Comparison of ENCODE assay signal across 7 cellular contexts in the genomic region with DNA sequence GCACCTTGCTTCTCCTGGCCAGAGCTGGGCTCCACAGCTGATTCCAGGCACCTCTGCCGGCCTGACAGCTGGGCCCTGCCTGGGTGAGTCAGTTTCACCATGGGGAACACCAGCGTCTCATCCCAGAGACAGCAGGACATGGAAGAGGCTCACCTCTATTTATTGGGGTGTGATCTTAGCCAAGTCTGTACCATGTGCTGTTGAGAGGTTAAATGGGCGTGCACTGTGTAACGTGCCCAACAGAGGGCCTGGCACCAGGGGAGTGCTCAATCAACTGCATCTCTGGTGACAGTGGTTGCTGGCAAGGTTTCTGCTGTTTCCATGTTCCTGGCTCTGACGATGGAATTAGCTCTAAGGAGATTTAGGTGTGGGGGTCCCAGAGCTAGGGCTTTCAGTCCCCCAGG. TPM values are rescaled to one million over a fixed set of nuclear protein-coding genes. Genes with fewer than 3 reads are reported as not detected.
DNase-seq lines count a peak whose midpoint lies in the region; ATAC-seq and TF ChIP-seq lines count a peak whose summit lies in the region.

No MANE protein-coding gene starts in this region.

- peaks cover 6% of the 10 kb centered on the region for H3K23me2 ChIP-seq in H9 (ENCODE audit: insufficient read length, low read depth, low read length, poor library complexity, severe bottlenecking)

- no peak overlapping the region for H3K14ac ChIP-seq in H9 (ENCODE audit: insufficient read depth, low read length)

- H3K9me3 ChIP-seq in H9 (ENCODE audit: control insufficient read depth, low read depth, low read length): no peaks in the 10 kb centered on the region
- no peaks in the 10 kb centered on the region for H3K9me3 ChIP-seq in Loucy (ENCODE audit: insufficient read depth, low read depth, low read length)
- H3K9me3 ChIP-seq in stomach: no peaks in the 10 kb centered on the region

- H2BK20ac ChIP-seq in H9 (ENCODE audit: low read depth, low read length, poor library complexity, severe bottlenecking): no peak overlapping the region

- H2AFZ ChIP-seq in H9 (ENCODE audit: low read length): no peak overlapping the region
- H2AFZ ChIP-seq in Loucy (ENCODE audit: low read length): peak overlapping the region; percentile 94

- no peak overlapping the region for H4K5ac ChIP-seq in H9 (ENCODE audit: insufficient read length, low read depth, low read length)
- H4K5ac ChIP-seq in mesendoderm (ENCODE audit: low read length): no peak overlapping the region

- H4K20me1 ChIP-seq in H9 (ENCODE audit: control insufficient read depth, insufficient read depth, insufficient read length): no peaks in the 10 kb centered on the region
- no peaks in the 10 kb centered on the region for H4K20me1 ChIP-seq in Loucy (ENCODE audit: insufficient read depth, low read length, poor library complexity, severe bottlenecking)

- no peak overlapping the region for H2BK120ac ChIP-seq in H9 (ENCODE audit: low read depth, low read length, poor library complexity, severe bottlenecking)
- no peak overlapping the region for H2BK120ac ChIP-seq in mesendoderm (ENCODE audit: low read depth, low read length)

- H3K4me3 Mint-ChIP-seq in H9: peak overlapping the region; percentile 85 to 89
- H3K4me3 Mint-ChIP-seq in T-helper 1 cell treated with Interleukin-12 subunit alpha and Interleukin-12 subunit beta and Interleukin-4 antibody, amounts not matched to agents 30 μg/mL and 1 μg/mL, for 36 hours: peak overlapping the region; percentile 87
- peak overlapping the region; percentile 89 for H3K4me3 Mint-ChIP-seq in central memory CD8-positive, alpha-beta T cell

- no peak for DNase-seq in H9
- DNase-seq in central memory CD8-positive, alpha-beta T cell (ENCODE audit: low spot score in 2 of 2): peak in 1 of 2 donors; percentile 44
- DNase-seq in mesendoderm: peak; percentile 45
- DNase-seq in stomach: peak; percentile 65

- no peaks in the 10 kb centered on the region; a peak in 1 of 7 replicates for H3K36me3 Mint-ChIP-seq in H9 (ENCODE audit: insufficient read depth in 1 of 3, low read depth in 3 of 3)
- peaks cover 1% of the 10 kb centered on the region for H3K36me3 Mint-ChIP-seq in T-helper 1 cell treated with Interleukin-12 subunit alpha and Interleukin-12 subunit beta and Interleukin-4 antibody, amounts not matched to agents 30 μg/mL and 1 μg/mL, for 36 hours (ENCODE audit: low read depth)
- peaks cover 20% of the 10 kb centered on the region for H3K36me3 Mint-ChIP-seq in central memory CD8-positive, alpha-beta T cell (ENCODE audit: insufficient read depth)

- H3K79me2 ChIP-seq in H9 (ENCODE audit: insufficient read depth, low read length): no peaks in the 10 kb centered on the region
- H3K79me2 ChIP-seq in Loucy (ENCODE audit: insufficient read depth, low read length): no peaks in the 10 kb centered on the region
- no peaks in the 10 kb centered on the region for H3K79me2 ChIP-seq in mesendoderm (ENCODE audit: control insufficient read depth, insufficient read depth, low read length)

- H3K9ac ChIP-seq in H9 (ENCODE audit: extremely low read depth, insufficient read length, low read length) (no peak overlapping the region), Loucy (ENCODE audit: low read depth, low read length, poor library complexity, severe bottlenecking) (peak overlapping the region; percentile 88), mesendoderm (ENCODE audit: low read length) (no peak overlapping the region)

- TF ChIP-seq EP300 in stomach (IDR thresholded peaks at IDR 0.05): no peak

- no peaks in the 10 kb centered on the region; the same call in 1 of the 2 replicates for H3F3A ChIP-seq in Loucy (ENCODE audit: low read depth)

- H2AK5ac ChIP-seq in H9 (ENCODE audit: insufficient read length, low read length): no peak overlapping the region
- H2AK5ac ChIP-seq in mesendoderm (ENCODE audit: low read length): no peak overlapping the region

- no peak overlapping the region for H2BK12ac ChIP-seq in H9 (ENCODE audit: insufficient read length, low read depth, low read length)

- H3K4me2 ChIP-seq in H9 (ENCODE audit: insufficient read depth, insufficient read length, low read length) (peak overlapping the region; percentile 83), Loucy (ENCODE audit: low read depth, low read length, poor library complexity, severe bottlenecking) (peak overlapping the region; percentile 99), mesendoderm (ENCODE audit: low read length) (peak overlapping the region; percentile 27)

- H3K27ac ChIP-seq in H9 (ENCODE audit: insufficient read length, low read depth, low read length) (no peak overlapping the region), mesendoderm (ENCODE audit: low read depth, low read length) (no peak overlapping the region), stomach (peak overlapping the region; percentile 86 to 94 (median 93))

- no peak overlapping the region for H3K27ac Mint-ChIP-seq in H9
- H3K27ac Mint-ChIP-seq in T-helper 1 cell treated with Interleukin-12 subunit alpha and Interleukin-12 subunit beta and Interleukin-4 antibody, amounts not matched to agents 30 μg/mL and 1 μg/mL, for 36 hours: peak overlapping the region; percentile 90
- H3K27ac Mint-ChIP-seq in central memory CD8-positive, alpha-beta T cell (ENCODE audit: low read depth): peak overlapping the region; percentile 94

- no peaks in the 10 kb centered on the region for H3K9me2 ChIP-seq in Loucy (replicated peaks; ENCODE audit: low read depth, low read length)

- H3K18ac ChIP-seq in H9 (ENCODE audit: insufficient read length, low read depth, low read length): no peak overlapping the region
- no peak overlapping the region for H3K18ac ChIP-seq in mesendoderm (ENCODE audit: low read length)

- no peaks in the 10 kb centered on the region for H3K36me3 ChIP-seq in Loucy (ENCODE audit: insufficient read depth, low read length)
- H3K36me3 ChIP-seq in mesendoderm (ENCODE audit: control insufficient read depth, insufficient read depth, low read length): no peaks in the 10 kb centered on the region
- peaks cover 0 to 25% (median 14%) of the 10 kb centered on the region in 4 donors for H3K36me3 ChIP-seq in stomach

- H4K8ac ChIP-seq in H9 (replicated peaks; ENCODE audit: insufficient read length, low read depth, low read length) (no peak overlapping the region), mesendoderm (ENCODE audit: low read depth, low read length) (no peak overlapping the region)

- H2BK15ac ChIP-seq in H9 (ENCODE audit: low read depth, low read length): no peak overlapping the region
- H2BK15ac ChIP-seq in mesendoderm (replicated peaks; ENCODE audit: low read depth): no peak overlapping the region

- H3K27me3 Mint-ChIP-seq in H9 (ENCODE audit: low read depth): peaks cover 5% of the 10 kb centered on the region
- H3K27me3 Mint-ChIP-seq in T-helper 1 cell treated with Interleukin-12 subunit alpha and Interleukin-12 subunit beta and Interleukin-4 antibody, amounts not matched to agents 30 μg/mL and 1 μg/mL, for 36 hours (ENCODE audit: low read depth): no peaks in the 10 kb centered on the region
- H3K27me3 Mint-ChIP-seq in central memory CD8-positive, alpha-beta T cell: no peaks in the 10 kb centered on the region

- no CpG with 5 or more reads among the region's 5 CpGs for WGBS in H9 (ENCODE audit: extremely low coverage, insufficient read length, low lambda C conversion rate)
- WGBS in mesendoderm (ENCODE audit: extremely low coverage, insufficient coverage, low lambda C conversion rate): no CpG with 5 or more reads among the region's 5 CpGs
- 12 to 34% (median 18%) methylated on average over 5 of the region's 5 CpGs for WGBS in stomach, 5 donors

- 0 out of 2 replicates have a peak, but pooled peaks cover 5% of the 10 kb centered on the region for H3K4me1 ChIP-seq in H9 (ENCODE audit: insufficient read depth, low read length)
- peaks cover 9% of the 10 kb centered on the region for H3K4me1 ChIP-seq in Loucy (ENCODE audit: insufficient read depth, low read length, poor library complexity, severe bottlenecking)
- H3K4me1 ChIP-seq in mesendoderm (ENCODE audit: control insufficient read depth, low read depth, low read length): no peaks in the 10 kb centered on the region
- peaks cover 17 to 27% (median 24%) of the 10 kb centered on the region in 4 donors for H3K4me1 ChIP-seq in stomach

- no peak overlapping the region for H3K56ac ChIP-seq in H9 (ENCODE audit: insufficient read length, low read depth, low read length)
- no peak overlapping the region for H3K56ac ChIP-seq in mesendoderm (ENCODE audit: low read length)

- no peak for TF ChIP-seq POLR2A in stomach (IDR thresholded peaks at IDR 0.05)

- H4K91ac ChIP-seq in H9 (ENCODE audit: insufficient read length, low read depth, low read length): no peak overlapping the region

- H3K4me3 ChIP-seq in Loucy (ENCODE audit: low read length, poor library complexity, severe bottlenecking) (peak overlapping the region; percentile 84), mesendoderm (ENCODE audit: low read length) (no peak overlapping the region), stomach (peak overlapping the region; percentile 56 to 66 (median 60))

- no peak overlapping the region for H3K23ac ChIP-seq in H9 (ENCODE audit: insufficient read length, low read depth, low read length)
- H3K23ac ChIP-seq in mesendoderm (ENCODE audit: low read length): no peak overlapping the region

- H3K27me3 ChIP-seq in H9 (ENCODE audit: insufficient read depth, low read length): no peaks in the 10 kb centered on the region
- no peaks in the 10 kb centered on the region for H3K27me3 ChIP-seq in Loucy (ENCODE audit: insufficient read depth, low read length, poor library complexity, severe bottlenecking)
- H3K27me3 ChIP-seq in mesendoderm (ENCODE audit: insufficient read depth, low read length, poor library complexity): no peaks in the 10 kb centered on the region
- no peaks in the 10 kb centered on the region for H3K27me3 ChIP-seq in stomach

- H3K79me1 ChIP-seq in H9 (ENCODE audit: insufficient read depth, low read depth, low read length, poor library complexity, severe bottlenecking) (no peaks in the 10 kb centered on the region), mesendoderm (ENCODE audit: low read length) (no peaks in the 10 kb centered on the region)

- H2BK5ac ChIP-seq in H9 (ENCODE audit: insufficient read length, low read length): no peak overlapping the region
- H2BK5ac ChIP-seq in mesendoderm (ENCODE audit: low read length): no peak overlapping the region

- H3K4me1 Mint-ChIP-seq in H9: peaks cover 6 to 14% of the 10 kb centered on the region in 2 experiments
- peaks cover 29% of the 10 kb centered on the region for H3K4me1 Mint-ChIP-seq in T-helper 1 cell treated with Interleukin-12 subunit alpha and Interleukin-12 subunit beta and Interleukin-4 antibody, amounts not matched to agents 30 μg/mL and 1 μg/mL, for 36 hours (ENCODE audit: low read depth)
- H3K4me1 Mint-ChIP-seq in central memory CD8-positive, alpha-beta T cell: peaks cover 22% of the 10 kb centered on the region

- no peaks in the 10 kb centered on the region; a peak in 2 of 5 replicates for H3K9me3 Mint-ChIP-seq in H9
- H3K9me3 Mint-ChIP-seq in T-helper 1 cell treated with Interleukin-12 subunit alpha and Interleukin-12 subunit beta and Interleukin-4 antibody, amounts not matched to agents 30 μg/mL and 1 μg/mL, for 36 hours: no peaks in the 10 kb centered on the region
- no peaks in the 10 kb centered on the region for H3K9me3 Mint-ChIP-seq in central memory CD8-positive, alpha-beta T cell

- intact Hi-C loops in stomach (cut with DNase I; ENCODE audit: low total_unique reads): no loop called here

- peak; percentile 72 for ATAC-seq in central memory CD8-positive, alpha-beta T cell (replicated peaks; ENCODE audit: extremely low read depth, poor library complexity, severe bottlenecking)

- H3K4ac ChIP-seq in H9 (ENCODE audit: low read depth, low read length) (no peak overlapping the region), mesendoderm (ENCODE audit: low read depth, low read length) (no peak overlapping the region)

- TF ChIP-seq CTCF in GM12872 (IDR thresholded peaks at IDR 0.05; ENCODE audit: insufficient read depth, low read depth, low read length): peak; percentile 76
- peak; percentile 52 for TF ChIP-seq CTCF in H9 (conservative IDR thresholded peaks at IDR 0.05)
- TF ChIP-seq CTCF in Loucy (conservative IDR thresholded peaks at IDR 0.05; ENCODE audit: low read length): peak; percentile 62
- TF ChIP-seq CTCF in stomach (IDR thresholded peaks at IDR 0.05): peak in 1 of 7 experiments; percentile 46

- no peak overlapping the region for H3T11ph ChIP-seq in H9 (ENCODE audit: low read length)

RNA-seq across cellular contexts. Expression of gene CPLANE2, which starts 0.9 kb away (rescaled TPM):
- total RNA-seq in H9 (2021) (6.3 and 7.7 TPM in 2 replicates), stomach (10 to 100 TPM in 1 of 5 donors, 1 to 10 TPM in 2, under 1 TPM in 1, not detected in 1; 0.45 to 18.8 (median 2.7) TPM)
- 1.6 TPM for polyA plus RNA-seq in mesendoderm (2013, experiment 1 of 2)
- polyA plus RNA-seq in mesendoderm (2013, experiment 2 of 2): 1.4 TPM
- polyA plus RNA-seq in stomach: 1 to 10 TPM; 1.8 to 3.4 (median 2.3) TPM

RNA-seq across cellular contexts. Expression of gene ARHGEF19, which starts 23.6 kb away (rescaled TPM):
- 18.5 and 21.1 TPM in 2 replicates for total RNA-seq in H9 (2021)
- 27.7 TPM for polyA plus RNA-seq in mesendoderm (2013, experiment 1 of 2)
- 26.7 TPM for polyA plus RNA-seq in mesendoderm (2013, experiment 2 of 2)
- 10 to 100 TPM in 2 of 5 donors, 1 to 10 TPM in 3; 3.5 to 17.4 (median 8.1) TPM for total RNA-seq in stomach
- 10 to 100 TPM in 1 of 3 donors, 1 to 10 TPM in 2; 9.5 to 20.1 (median 9.5) TPM for polyA plus RNA-seq in stomach

Comparison
In these comparisons a context has a peak if more than half of its experiments do, and no peak if none do; other contexts are left out.
1. H3K27ac ChIP-seq: peak in stomach (5 of 5); none in H9 (single experiment) and mesendoderm (single experiment).
2. H3K4me2 ChIP-seq: peak in every context shown above with its lines; median percentile 99 in Loucy; 83 in H9; 27 in mesendoderm.
3. H3K27ac Mint-ChIP-seq: peak in T-helper 1 cell treated with Interleukin-12 subunit alpha and Interleukin-12 subunit beta and Interleukin-4 antibody, amounts not matched to agents 30 μg/mL and 1 μg/mL, for 36 hours (single experiment) and central memory CD8-positive, alpha-beta T cell (single experiment); none in H9 (0 of 3).
4. Peak in every context shown above with its lines, with median percentiles within 50 percentile points of each other: H3K4me3 Mint-ChIP-seq.